22 cellular contexts compared by ENCODE assay signal in the genomic region with DNA sequence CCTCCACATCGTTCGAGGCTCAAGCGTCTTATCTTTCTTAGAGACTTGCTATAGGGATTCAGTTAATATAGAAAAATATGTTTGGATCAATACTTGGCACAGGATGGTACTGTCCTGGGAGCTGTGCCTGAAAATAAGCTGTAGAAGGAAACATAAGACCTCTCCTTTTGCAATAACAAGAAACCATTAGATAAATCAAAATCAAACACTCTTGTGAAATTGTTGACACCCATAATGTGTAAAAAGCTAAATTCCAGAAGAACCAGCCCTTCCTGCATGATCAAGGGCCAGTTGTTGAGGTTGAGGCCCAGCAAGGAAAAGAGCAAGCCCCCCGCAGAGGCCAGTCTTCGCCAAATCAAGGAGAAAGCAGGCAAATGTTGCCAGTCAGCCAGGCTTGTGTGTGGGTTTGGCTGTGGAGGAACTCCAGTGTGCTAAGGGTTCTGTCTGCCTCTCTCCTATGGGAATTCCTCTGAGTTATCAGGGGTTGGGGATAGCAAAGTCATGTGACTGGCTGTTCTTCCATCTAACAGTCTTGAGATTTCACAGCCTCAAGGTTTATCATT.
"Had no signal": no experiment of that assay in that cellular context is flagged by ENCODE, and none has a peak within 500 bp of the region (broad histone marks: within the 10 kb centered on the region; RNA-seq: fewer than 3 reads in every experiment).

No MANE protein-coding gene starts in this region.

- H3K27ac ChIP-seq: heart left ventricle, pancreas, skin epidermis, testis, upper lobe of right lung, VCaP had no signal

- H3K4me3 ChIP-seq: gastrocnemius medialis, heart left ventricle, pancreas, skin epidermis, testis, upper lobe of right lung had no signal

- ATAC-seq: activated CD4-positive, CD25-positive, alpha-beta regulatory T cell treated with anti-CD3 and anti-CD28 coated beads, Interleukin-2, amount 50 U/mL, for 24 hours; activated CD8-positive, alpha-beta memory T cell treated with anti-CD3 and anti-CD28 coated beads, Interleukin-2, amount 10 ng/mL, durations not matched to agents 7 days and 5 days; activated CD8-positive, alpha-beta T cell treated with anti-CD3 and anti-CD28 coated beads for 36 hours; esophagus mucosa; gastrocnemius medialis; heart left ventricle; natural killer cell treated with Interleukin-12 subunit alpha and Interleukin-12 subunit beta and Interleukin-15 and Interleukin-18, amount 100 ng/mL, for 72 hours; pancreas; right cardiac atrium; stimulated activated effector memory CD8-positive, alpha-beta T cell treated with anti-CD3 and anti-CD28 coated beads, Interleukin-12 subunit alpha, Interleukin-12 subunit beta, amount 100 ng/mL, for 72 hours; T-cell; upper lobe of right lung had no signal

- H3K9me3 ChIP-seq: gastrocnemius medialis, heart left ventricle, pancreas, testis, upper lobe of right lung had no signal

- H3K4me1 ChIP-seq: testis had no signal

- H3K36me3 ChIP-seq: gastrocnemius medialis, heart left ventricle, pancreas, upper lobe of right lung had no signal

- DNase-seq: activated CD4-positive, alpha-beta T cell treated with anti-CD3 and anti-CD28 coated beads, Interleukin-2, amount 10 ng/mL, durations not matched to agents 24 days and 14 days; activated CD8-positive, alpha-beta memory T cell treated with anti-CD3 and anti-CD28 coated beads, Interleukin-2, amount 10 ng/mL, durations not matched to agents 7 days and 5 days; activated CD8-positive, alpha-beta T cell treated with anti-CD3 and anti-CD28 coated beads for 36 hours; activated effector memory CD4-positive, alpha-beta T cell treated with anti-CD3 and anti-CD28 coated beads, Interleukin-2, amount 50 U/mL, for 16 hours; activated naive CD4-positive, alpha-beta T cell treated with anti-CD3 and anti-CD28 coated beads, Interleukin-2, amount 10 ng/mL, durations not matched to agents 7 days and 5 days; activated T-cell treated with anti-CD3 and anti-CD28 coated beads for 4 hours; anterior cingulate cortex; effector memory CD4-positive, alpha-beta T cell; gastrocnemius medialis; heart left ventricle; pancreas; right cardiac atrium; stimulated activated CD4-positive, alpha-beta T cell treated with anti-CD3 and anti-CD28 coated beads, Interleukin-2, amount 100 ng/mL, for 24 hours; T-cell; testis; upper lobe of right lung had no signal

- H3K27me3 ChIP-seq: gastrocnemius medialis, heart left ventricle, pancreas, testis, upper lobe of right lung had no signal
